ENCODE assay signal across 7 cellular contexts in the genomic region with DNA sequence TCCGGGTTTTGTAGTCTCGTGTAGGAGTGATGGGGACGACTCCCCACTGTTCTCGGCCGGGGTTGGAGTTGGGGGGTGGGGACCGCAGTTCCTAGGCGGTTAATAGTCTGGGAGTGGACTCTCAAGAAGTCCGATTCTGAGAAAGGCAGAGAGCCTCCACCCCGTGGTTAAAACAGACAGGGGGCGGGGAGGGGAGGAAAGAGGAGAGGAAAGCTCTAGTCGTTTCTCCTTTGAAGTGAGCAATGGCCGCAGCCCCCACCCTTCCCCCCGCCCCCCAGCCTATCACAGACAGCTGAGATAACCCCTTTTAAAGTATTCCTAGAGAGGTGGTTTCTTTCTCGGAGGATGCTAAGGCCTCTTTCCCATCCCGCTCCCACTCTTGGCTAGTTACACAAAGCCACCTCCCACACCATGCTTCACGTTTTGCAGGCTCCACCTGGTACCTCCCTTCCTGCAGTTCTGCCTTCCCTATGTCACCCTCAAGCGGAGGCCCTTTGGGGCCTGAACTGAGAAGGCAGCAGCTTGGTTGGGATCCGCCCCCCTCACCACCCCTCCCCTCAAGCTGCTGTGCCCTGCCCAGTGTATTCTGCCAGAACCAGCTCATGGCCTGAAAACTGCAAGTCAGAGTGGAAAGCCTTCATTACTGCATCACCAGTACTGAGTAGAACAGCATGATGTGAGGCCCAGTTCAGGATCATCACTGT. TPM values are rescaled to one million over a fixed set of nuclear protein-coding genes. Genes with fewer than 3 reads are reported as not detected.
DNase-seq lines count a peak whose midpoint lies in the region; ATAC-seq and TF ChIP-seq lines count a peak whose summit lies in the region.

No MANE protein-coding gene starts in this region.

- H3K9me3 Mint-ChIP-seq in activated T-helper 17 cell treated with anti-CD3 and anti-CD28 coated beads, Interleukin-2, amount 50 U/mL, for 72 hours = no peaks in the 10 kb centered on the region

- peaks cover 67% of the 10 kb centered on the region for H3K36me3 ChIP-seq in OCI-LY7 (ENCODE audit: insufficient read depth, low read length)
- no peaks in the 10 kb centered on the region for H3K36me3 ChIP-seq in uterus

- TF ChIP-seq CTCF in OCI-LY7 (conservative IDR thresholded peaks at IDR 0.05; ENCODE audit: low read length) (no peak), fibroblast of the aortic adventitia (IDR thresholded peaks at IDR 0.05; ENCODE audit: insufficient read depth, low read length) (no peak), uterus (IDR thresholded peaks at IDR 0.05) (no peak)

- H3K4me1 Mint-ChIP-seq in activated T-helper 17 cell treated with anti-CD3 and anti-CD28 coated beads, Interleukin-2, amount 50 U/mL, for 72 hours = peaks cover 20% of the 10 kb centered on the region

- CTCF ChIA-PET in OCI-LY7 (lab: Charles Lee; ENCODE audit: unreplicated experiment) = interaction anchor here (0.9 to 2.8 kb wide), 4 partner anchors 11 to 107 kb away, joined by 4 to 14 read pairs (median 6); a partner anchor contains a TSS

- H3K27me3 ChIP-seq in uterus = no peaks in the 10 kb centered on the region

- POLR2A ChIA-PET in OCI-LY7 (lab: Charles Lee) = interaction anchor here (0.6 to 6.0 kb wide), 20 partner anchors 9 to 319 kb away, joined by 3 to 101 read pairs (median 4); a partner anchor contains a TSS

- H2AFZ ChIP-seq in OCI-LY7 (ENCODE audit: low read length) = no peak overlapping the region

- peak; percentile 10 for ATAC-seq in activated T-helper 17 cell treated with anti-CD3 and anti-CD28 coated beads, Interleukin-2, amount 50 U/mL, for 72 hours (replicated peaks)

- peaks cover 47% of the 10 kb centered on the region for H3K79me2 ChIP-seq in OCI-LY7 (ENCODE audit: insufficient read depth, low read depth, low read length)

- H3K4me3 Mint-ChIP-seq in activated T-helper 17 cell treated with anti-CD3 and anti-CD28 coated beads, Interleukin-2, amount 50 U/mL, for 72 hours = peak overlapping the region; percentile 86

- H4K20me1 ChIP-seq in OCI-LY7 (ENCODE audit: insufficient read depth, low read length) = peaks cover 6% of the 10 kb centered on the region

- peaks cover 59% of the 10 kb centered on the region for H3K36me3 Mint-ChIP-seq in activated T-helper 17 cell treated with anti-CD3 and anti-CD28 coated beads, Interleukin-2, amount 50 U/mL, for 72 hours (ENCODE audit: low read depth)

- intact Hi-C loops in OCI-LY7 (cut with micrococcal nuclease; ENCODE audit: unreplicated experiment) = loop anchor here (1.0 to 5.0 kb wide), 3 partner anchors 14 to 119 kb away; a partner anchor contains a TSS
- intact Hi-C loops in uterus (cut with DNase I; ENCODE audit: low total_unique reads) = no loop called here

- H3K27me3 Mint-ChIP-seq in activated T-helper 17 cell treated with anti-CD3 and anti-CD28 coated beads, Interleukin-2, amount 50 U/mL, for 72 hours = no peaks in the 10 kb centered on the region

- H3K4me1 ChIP-seq in OCI-LY7 (ENCODE audit: insufficient read depth, low read length, poor library complexity, severe bottlenecking) (peaks cover 35% of the 10 kb centered on the region), uterus (no peaks in the 10 kb centered on the region)

- peak overlapping the region; percentile 99 for H3K4me2 ChIP-seq in OCI-LY7 (ENCODE audit: low read length)

- peak overlapping the region; percentile 93 for H3K4me3 ChIP-seq in OCI-LY7 (ENCODE audit: low read depth, low read length, poor library complexity, severe bottlenecking)
- H3K4me3 ChIP-seq in fibroblast of the aortic adventitia (ENCODE audit: low read depth, low read length) = peak overlapping the region; percentile 80
- peak overlapping the region; percentile 50 to 77 for H3K4me3 ChIP-seq in uterus

- TF ChIP-seq POLR2A in GM19099 (IDR thresholded peaks at IDR 0.05; ENCODE audit: extremely low read depth, insufficient read length, low read depth) (peak; percentile 31), uterus (IDR thresholded peaks at IDR 0.05) (no peak)

- H3K27ac ChIP-seq in OCI-LY7 (ENCODE audit: low read depth, low read length, poor library complexity, severe bottlenecking) (peak overlapping the region; percentile 30), uterus (peak overlapping the region; percentile 76 to 88)

- H3K27ac Mint-ChIP-seq in activated T-helper 17 cell treated with anti-CD3 and anti-CD28 coated beads, Interleukin-2, amount 50 U/mL, for 72 hours = peak overlapping the region; percentile 91

- no TSS peak for BruUV-seq in OCI-LY7 (replicated peaks; lab: Mats Ljungman, UMichigan)

- H3K9me3 ChIP-seq in OCI-LY7 (ENCODE audit: low read length) (no peaks in the 10 kb centered on the region), uterus (no peaks in the 10 kb centered on the region)

- H3K9me2 ChIP-seq in OCI-LY7 (ENCODE audit: insufficient read depth, low read length) = no peaks in the 10 kb centered on the region

- DNase-seq in OCI-LY7 (ENCODE audit: low spot score) = peak; percentile 52
- DNase-seq in fibroblast of the aortic adventitia (ENCODE audit: low read depth) = peak; percentile 86
- DNase-seq in occipital lobe (lab: John Stamatoyannopoulos, UW) = peak; percentile 50
- DNase-seq in uterus = peak in 1 of 2 donors; percentile 47
- DNase-seq in middle frontal gyrus (ENCODE audit: extremely low spot score, low spot score) = no peak

RNA-seq across cellular contexts. Expression of a gene that starts 0.9 kb away (rescaled TPM):
- total RNA-seq in OCI-LY7 (2014; rRNA removed; shearing (Covaris generic)) = 65.9 and 70.4 TPM in 2 replicates
- total RNA-seq in OCI-LY7 (2022) (112 and 129 TPM in 2 replicates), fibroblast of the aortic adventitia (ENCODE audit: low replicate concordance) (84.0 and 140 TPM in 2 replicates), occipital lobe (66.8 TPM), uterus (10 to 100 TPM; 37.1 to 68.6 (median 52.8) TPM)
- 100 to 1,000 TPM in 1 of 2 donors, 10 to 100 TPM in 1; 83.4 to 149 TPM for total RNA-seq in activated T-helper 17 cell treated with anti-CD3 and anti-CD28 coated beads, Interleukin-2, amount 50 U/mL, for 72 hours

RNA-seq across cellular contexts. Expression of a gene that starts 1.7 kb away (rescaled TPM):
- 160 and 222 TPM in 2 replicates for total RNA-seq in OCI-LY7 (2014; rRNA removed; shearing (Covaris generic))
- total RNA-seq in OCI-LY7 (2022) = 151 and 161 TPM in 2 replicates
- total RNA-seq in activated T-helper 17 cell treated with anti-CD3 and anti-CD28 coated beads, Interleukin-2, amount 50 U/mL, for 72 hours = 100 to 1,000 TPM in 1 of 2 donors, 10 to 100 TPM in 1; 86.9 to 104 TPM
- total RNA-seq in fibroblast of the aortic adventitia (ENCODE audit: low replicate concordance) = 23.5 TPM in 1 of 2 replicates, not detected in the other
- total RNA-seq in occipital lobe = 3.9 TPM
- 1 to 10 TPM in 1 of 4 donors, under 1 TPM in 1, not detected in 2; 0.76 to 9.6 TPM for total RNA-seq in uterus

RNA-seq across cellular contexts. Expression of a gene that starts 12.1 kb away (rescaled TPM):
- total RNA-seq in OCI-LY7 (2014; rRNA removed; shearing (Covaris generic)) = 3.6 and 5.0 TPM in 2 replicates
- total RNA-seq in OCI-LY7 (2022) = 20.4 and 23.7 TPM in 2 replicates
- under 1 TPM in 1 of 2 donors, not detected in 1; 0.66 TPM for total RNA-seq in activated T-helper 17 cell treated with anti-CD3 and anti-CD28 coated beads, Interleukin-2, amount 50 U/mL, for 72 hours
- total RNA-seq in fibroblast of the aortic adventitia (ENCODE audit: low replicate concordance) = 3.4 TPM in 2 replicates
- total RNA-seq in occipital lobe = 0.94 TPM
- total RNA-seq in uterus = 10 to 100 TPM in 1 of 4 donors, 1 to 10 TPM in 1, under 1 TPM in 1, not detected in 1; under 0.01 to 18.3 (median 2.7) TPM

RNA-seq across cellular contexts. Expression of a gene that starts 14.5 kb away (rescaled TPM):
- 596 and 608 TPM in 2 replicates for total RNA-seq in OCI-LY7 (2014; rRNA removed; shearing (Covaris generic))
- total RNA-seq in OCI-LY7 (2022) (519 and 801 TPM in 2 replicates), fibroblast of the aortic adventitia (ENCODE audit: low replicate concordance) (183 and 680 TPM in 2 replicates), occipital lobe (179 TPM), uterus (100 to 1,000 TPM; 159 to 307 (median 240) TPM)
- 1,000 to 10,000 TPM; 1,893 to 2,116 TPM for total RNA-seq in activated T-helper 17 cell treated with anti-CD3 and anti-CD28 coated beads, Interleukin-2, amount 50 U/mL, for 72 hours

RNA-seq across cellular contexts. Expression of a gene that starts 20.3 kb away (rescaled TPM):
- 7.8 and 8.3 TPM in 2 replicates for total RNA-seq in OCI-LY7 (2014; rRNA removed; shearing (Covaris generic))
- total RNA-seq in OCI-LY7 (2022) (8.5 and 10.8 TPM in 2 replicates), fibroblast of the aortic adventitia (ENCODE audit: low replicate concordance) (3.3 and 8.0 TPM in 2 replicates), occipital lobe (2.8 TPM), uterus (10 to 100 TPM in 1 of 4 donors, 1 to 10 TPM in 3; 2.8 to 11.3 (median 5.0) TPM)
- total RNA-seq in activated T-helper 17 cell treated with anti-CD3 and anti-CD28 coated beads, Interleukin-2, amount 50 U/mL, for 72 hours = 1 to 10 TPM; 2.2 to 2.4 TPM
